ENCODE assay signal across 8 cellular contexts in the genomic region with DNA sequence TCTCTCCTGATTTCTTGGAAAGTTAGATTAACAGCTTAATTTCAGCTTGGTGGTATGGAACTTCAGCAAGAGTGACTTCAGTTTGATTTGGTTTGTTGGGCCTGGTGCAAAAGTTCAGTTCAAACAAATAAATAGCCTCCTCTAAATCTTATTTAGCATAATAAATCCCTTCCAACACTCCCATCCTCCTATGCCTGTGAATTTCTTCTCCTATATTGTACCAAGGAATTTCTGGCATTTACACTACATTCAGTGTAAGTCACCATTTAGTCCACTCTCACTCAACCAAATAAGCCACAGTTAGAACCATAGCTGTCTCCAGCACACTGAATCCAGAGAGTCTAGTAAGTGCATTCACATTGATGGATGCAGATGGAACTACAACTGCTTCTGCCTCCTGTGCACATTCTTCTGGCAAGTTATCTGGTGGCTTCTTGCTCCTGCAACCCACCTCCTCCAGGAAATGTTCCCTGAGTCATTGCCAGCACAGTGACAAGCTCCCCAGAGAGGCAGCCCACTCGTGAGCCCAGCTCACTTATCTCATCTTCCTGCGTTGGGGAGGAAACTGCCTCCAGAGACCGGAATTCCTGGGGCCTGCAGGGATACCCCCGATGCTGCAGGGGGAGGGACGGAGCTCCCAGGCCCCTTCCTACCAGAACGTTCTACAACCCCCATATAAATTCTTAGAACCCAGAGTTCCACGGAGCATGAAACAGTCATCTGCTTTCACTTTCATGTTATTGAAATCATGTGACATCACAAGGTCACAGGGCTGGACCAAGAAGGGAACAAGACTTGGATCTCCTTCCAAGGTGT.
DNase-seq lines count a peak whose midpoint lies in the region; ATAC-seq and TF ChIP-seq lines count a peak whose summit lies in the region.

No MANE protein-coding gene starts in this region.

- no peak for TF ChIP-seq CTCF in GM10248 (IDR thresholded peaks at IDR 0.05; ENCODE audit: control extremely low read depth, extremely low read depth, low read depth, missing control alignments)
- no peak for TF ChIP-seq CTCF in activated CD8-positive, alpha-beta T cell treated with anti-CD3 and anti-CD28 coated beads for 36 hours (IDR thresholded peaks at IDR 0.05)

- H3K9me3 Mint-ChIP-seq in activated CD8-positive, alpha-beta T cell treated with anti-CD3 and anti-CD28 coated beads for 36 hours = no peaks in the 10 kb centered on the region
- H3K9me3 Mint-ChIP-seq in stimulated activated naive B cell treated with anti-CD40 and anti-IgM and Interleukin-4, amounts not matched to agents 10 μg/mL and 1 μg/mL and 100 μg/mL, for 72 hours = peaks cover 1 to 4% of the 10 kb centered on the region in 2 donors

- CTCF ChIA-PET in GM10248 (lab: Yijun Ruan, JAX) = interaction anchor here (1.8 kb wide), 1 partner anchor 26 kb away, joined by 3 read pairs; no protein-coding TSS in a partner anchor
- CTCF ChIA-PET in activated CD8-positive, alpha-beta T cell treated with anti-CD3 and anti-CD28 coated beads for 36 hours (lab: Charles Lee) = no interaction called here

- H3K4me1 Mint-ChIP-seq in activated CD8-positive, alpha-beta T cell treated with anti-CD3 and anti-CD28 coated beads for 36 hours (ENCODE audit: low read depth) = peaks cover 15% of the 10 kb centered on the region
- peaks cover 5 to 7% of the 10 kb centered on the region in 2 donors for H3K4me1 Mint-ChIP-seq in stimulated activated naive B cell treated with anti-CD40 and anti-IgM and Interleukin-4, amounts not matched to agents 10 μg/mL and 1 μg/mL and 100 μg/mL, for 72 hours

- H3K36me3 Mint-ChIP-seq in activated CD8-positive, alpha-beta T cell treated with anti-CD3 and anti-CD28 coated beads for 36 hours (ENCODE audit: low read depth) = no peaks in the 10 kb centered on the region
- no peaks in the 10 kb centered on the region for H3K36me3 Mint-ChIP-seq in stimulated activated naive B cell treated with anti-CD40 and anti-IgM and Interleukin-4, amounts not matched to agents 10 μg/mL and 1 μg/mL and 100 μg/mL, for 72 hours

- peak overlapping the region; percentile 82 for H3K27ac Mint-ChIP-seq in activated CD8-positive, alpha-beta T cell treated with anti-CD3 and anti-CD28 coated beads for 36 hours
- H3K27ac Mint-ChIP-seq in stimulated activated naive B cell treated with anti-CD40 and anti-IgM and Interleukin-4, amounts not matched to agents 10 μg/mL and 1 μg/mL and 100 μg/mL, for 72 hours = peak overlapping the region; percentile 89

- peak overlapping the region; percentile 66 for H3K4me3 Mint-ChIP-seq in activated CD8-positive, alpha-beta T cell treated with anti-CD3 and anti-CD28 coated beads for 36 hours
- peak overlapping the region; percentile 82 to 84 for H3K4me3 Mint-ChIP-seq in stimulated activated naive B cell treated with anti-CD40 and anti-IgM and Interleukin-4, amounts not matched to agents 10 μg/mL and 1 μg/mL and 100 μg/mL, for 72 hours

- POLR2A ChIA-PET in GM10248 (lab: Yijun Ruan, JAX) = no interaction called here
- POLR2A ChIA-PET in activated CD8-positive, alpha-beta T cell treated with anti-CD3 and anti-CD28 coated beads for 36 hours (lab: Charles Lee) = no interaction called here

- intact Hi-C loops in activated CD8-positive, alpha-beta T cell treated with anti-CD3 and anti-CD28 coated beads for 36 hours (cut with micrococcal nuclease) = no loop called here

- peaks cover 3% of the 10 kb centered on the region for H3K27me3 Mint-ChIP-seq in activated CD8-positive, alpha-beta T cell treated with anti-CD3 and anti-CD28 coated beads for 36 hours
- H3K27me3 Mint-ChIP-seq in stimulated activated naive B cell treated with anti-CD40 and anti-IgM and Interleukin-4, amounts not matched to agents 10 μg/mL and 1 μg/mL and 100 μg/mL, for 72 hours = peaks cover 0 to under 1% of the 10 kb centered on the region in 2 donors

- peak; percentile 34 for DNase-seq in GM10248 (ENCODE audit: extremely low spot score)
- peak; percentile 46 for DNase-seq in activated CD8-positive, alpha-beta T cell treated with anti-CD3 and anti-CD28 coated beads for 36 hours
- peak; percentile 52 for DNase-seq in iris pigment epithelial cell (ENCODE audit: low read depth)
- peak; percentile 11 for DNase-seq in stimulated activated naive B cell treated with anti-CD40 and anti-IgM and Interleukin-4, amounts not matched to agents 10 μg/mL and 1 μg/mL and 100 μg/mL, for 72 hours
- DNase-seq in NCI-H1930 (lab: John Stamatoyannopoulos, UW) = no peak

- ATAC-seq in HG02981 (IDR thresholded peaks at IDR 0.05; ENCODE audit: unreplicated experiment) = peak; percentile 61
- peak; percentile 75 for ATAC-seq in activated CD8-positive, alpha-beta T cell treated with anti-CD3 and anti-CD28 coated beads for 36 hours
- peak; percentile 65 to 85 for ATAC-seq in stimulated activated naive B cell treated with anti-CD40 and anti-IgM and Interleukin-4, amounts not matched to agents 10 μg/mL and 1 μg/mL and 100 μg/mL, for 72 hours (replicated peaks)
- no peak for ATAC-seq in GM21528 (IDR thresholded peaks at IDR 0.05; ENCODE audit: low FRiP score, unreplicated experiment)
- ATAC-seq in HG02571 (IDR thresholded peaks at IDR 0.05; ENCODE audit: unreplicated experiment) = no peak

Comparison
In these comparisons a context has a peak if more than half of its experiments do, and no peak if none do; other contexts are left out.
1. DNase-seq: peak in GM10248 (single experiment), activated CD8-positive, alpha-beta T cell treated with anti-CD3 and anti-CD28 coated beads for 36 hours (single experiment), iris pigment epithelial cell (single experiment) and stimulated activated naive B cell treated with anti-CD40 and anti-IgM and Interleukin-4, amounts not matched to agents 10 μg/mL and 1 μg/mL and 100 μg/mL, for 72 hours (single experiment); none in NCI-H1930 (0 of 2).
2. ATAC-seq: peak in HG02981 (single experiment), activated CD8-positive, alpha-beta T cell treated with anti-CD3 and anti-CD28 coated beads for 36 hours (single experiment) and stimulated activated naive B cell treated with anti-CD40 and anti-IgM and Interleukin-4, amounts not matched to agents 10 μg/mL and 1 μg/mL and 100 μg/mL, for 72 hours (2 of 2); none in GM21528 (single experiment) and HG02571 (single experiment).